In genomic region chr17:44780161-44780560, GRCh38 we compare ENCODE assay signal across 25 cellular contexts. TPM values are rescaled to one million over a fixed set of nuclear protein-coding genes. Genes with fewer than 3 reads are reported as not detected.
DNase-seq lines count a peak whose midpoint lies in the region; ATAC-seq, FAIRE-seq and TF ChIP-seq lines count a peak whose summit lies in the region.
"Had no signal": no experiment of that assay in that cellular context is flagged by ENCODE, and none has a peak within 500 bp of the region (broad histone marks: within the 10 kb centered on the region; RNA-seq: fewer than 3 reads in every experiment).

No MANE protein-coding gene starts in this region.

- H3K79me2 ChIP-seq in H1 (ENCODE audit: control insufficient read depth in 1 of 2, insufficient read depth in 2 of 2, low read length in 2 of 2) = no peaks in the 10 kb centered on the region

- H2AK5ac ChIP-seq in H1 (ENCODE audit: low read depth, low read length) = 0 out of 2 replicates have a peak overlapping the region, but pooled peaks have one; percentile 9

- no peak overlapping the region for H2BK20ac ChIP-seq in H1 (ENCODE audit: low read length)

- no peaks in the 10 kb centered on the region for H3K79me1 ChIP-seq in H1 (ENCODE audit: low read depth, low read length)

- H4K20me1 ChIP-seq in H1 (replicated peaks in 1 of 2; ENCODE audit: control insufficient read depth in 1 of 2, insufficient read depth in 2 of 2, low read length in 2 of 2) = no peaks in the 10 kb centered on the region

- TF ChIP-seq RAD21 in H1 (IDR thresholded peaks at IDR 0.05 in 1 of 2, conservative IDR thresholded peaks at IDR 0.05 in 1 of 2; ENCODE audit: low read depth in 2 of 2, low read length in 2 of 2) = no peak

- H4K8ac ChIP-seq in H1 (ENCODE audit: extremely low read depth, insufficient read depth, low read length) = no peak overlapping the region

- H3K56ac ChIP-seq in H1 (replicated peaks; ENCODE audit: insufficient read length, low read depth, low read length) = no peak overlapping the region

- H3K4me3 ChIP-seq in H7 (ENCODE audit: insufficient read depth, low read depth, low read length) (no peak overlapping the region), H1 (ENCODE audit: extremely low read depth in 1 of 4, insufficient read depth in 2 of 4, low read depth in 3 of 4, low read length in 4 of 4) (no peak overlapping the region), rectal smooth muscle tissue (ENCODE audit: low read length) (no peak overlapping the region)
- H3K4me3 ChIP-seq: cardiac muscle cell, ovary, upper lobe of left lung had no signal

- H3K9ac ChIP-seq in H1 (replicated peaks in 1 of 4; ENCODE audit: extremely low read depth in 1 of 4, low read depth in 3 of 4, low read length in 3 of 4) (no peak overlapping the region), rectal smooth muscle tissue (ENCODE audit: low read length) (no peak overlapping the region)

- no peak overlapping the region for H2AFZ ChIP-seq in H1 (ENCODE audit: low read length)

- no peak overlapping the region for H2BK5ac ChIP-seq in H1 (ENCODE audit: low read depth, low read length)

- DNase-seq in H7 = peak; percentile 36
- peak; percentile 12 for DNase-seq in HuH-7 (ENCODE audit: low spot score)
- no peak for DNase-seq in H1 (ENCODE audit: low read depth in 1 of 2, low spot score in 2 of 2)
- no peak for DNase-seq in OCI-M1 (lab: John Stamatoyannopoulos, UW)
- no peak for DNase-seq in NCI-H774 (lab: John Stamatoyannopoulos, UW)
- DNase-seq: activated CD4-positive, alpha-beta memory T cell treated with anti-CD3 and anti-CD28 coated beads for 36 hours; activated CD8-positive, alpha-beta memory T cell treated with anti-CD3 and anti-CD28 coated beads, Interleukin-2, amount 50 U/mL, for 4 hours; dermis blood vessel endothelial cell; midbrain; natural killer cell; NCI-H1092 treated with DMSO at 0.1 percent for 48 hours; NCI-H1930; NCI-H526 treated with DMSO at 0.1 percent for 48 hours; stimulated activated CD4-positive, alpha-beta T cell treated with anti-CD3 and anti-CD28 coated beads, Interleukin-2, amount 100 ng/mL, for 48 hours; T-helper 1 cell had no signal

- no peak overlapping the region for H3K18ac ChIP-seq in H1 (ENCODE audit: extremely low read depth, low read length)

- no peak for TF ChIP-seq EP300 in H1 (IDR thresholded peaks at IDR 0.05; ENCODE audit: borderline replicate concordance in 1 of 2, low read depth in 2 of 2, low read length in 2 of 2)

- no peak for ATAC-seq in GM18519 (IDR thresholded peaks at IDR 0.05; ENCODE audit: low FRiP score, unreplicated experiment)
- ATAC-seq: activated naive CD4-positive, alpha-beta T cell treated with anti-CD3 and anti-CD28 coated beads, Interleukin-2, amount 50 U/mL, for 72 hours; gastroesophageal sphincter; natural killer cell had no signal

- FAIRE-seq in H1 (lab: Jason Lieb, UNC) = no peak
- FAIRE-seq: GM12891 had no signal

- H3K4me2 ChIP-seq in H1 (ENCODE audit: insufficient read depth in 1 of 2, low read depth in 2 of 2, low read length in 2 of 2) = no peak overlapping the region

- no peak overlapping the region for H2BK15ac ChIP-seq in H1 (ENCODE audit: low read length)

- H3K27me3 ChIP-seq in H7 (ENCODE audit: control insufficient read depth, insufficient read depth, low read length) = peaks cover 18% of the 10 kb centered on the region
- peaks cover 3 to 18% (median 12%) of the 10 kb centered on the region in 4 experiments; a peak in 6 of 7 replicates for H3K27me3 ChIP-seq in H1 (replicated peaks in 1 of 4; ENCODE audit: control insufficient read depth in 3 of 4, extremely low read depth in 1 of 4, insufficient read depth in 3 of 4, low read length in 3 of 4)
- no peaks in the 10 kb centered on the region for H3K27me3 ChIP-seq in rectal smooth muscle tissue (ENCODE audit: control insufficient read depth, insufficient read depth, low read length)
- H3K27me3 ChIP-seq: cardiac muscle cell, gastroesophageal sphincter, ovary, upper lobe of left lung had no signal

- CTCF ChIA-PET in H1 (lab: Charles Lee; ENCODE audit: partially characterized antibody) = interaction anchor here (0.5 to 26.7 kb wide), 21 partner anchors 8 to 411 kb away, joined by 3 to 577 read pairs (median 5); partner anchors contain the start of gene HIGD1B

- POLR2A ChIA-PET in H1 (lab: Charles Lee; ENCODE audit: partially characterized antibody) = interaction anchor here (1.0 to 2.4 kb wide), 9 partner anchors 7 to 104 kb away, joined by 3 to 9 read pairs (median 4); no protein-coding TSS in a partner anchor

- no peak overlapping the region; the same call in 1 of the 2 replicates for H2BK12ac ChIP-seq in H1 (ENCODE audit: low read depth, low read length)

- no peak overlapping the region for H2BK120ac ChIP-seq in H1 (replicated peaks; ENCODE audit: low read depth, low read length)

- no peak overlapping the region for H3K4ac ChIP-seq in H1 (replicated peaks; ENCODE audit: insufficient read length, low read depth, low read length)

- no peaks in the 10 kb centered on the region for H3K9me3 ChIP-seq in H1 (ENCODE audit: insufficient read depth in 2 of 2, low read depth in 1 of 2, low read length in 1 of 2)
- H3K9me3 ChIP-seq: Caco-2, gastroesophageal sphincter, ovary, upper lobe of left lung had no signal

- peaks cover 3% of the 10 kb centered on the region; the same call in 1 of the 2 replicates for H3K23me2 ChIP-seq in H1 (ENCODE audit: low read depth, low read length)

- peaks cover 0 to 26% (median 18%) of the 10 kb centered on the region in 4 experiments; a peak in 6 of 7 replicates for H3K4me1 ChIP-seq in H1 (replicated peaks in 1 of 4; ENCODE audit: control insufficient read depth in 3 of 4, insufficient read depth in 4 of 4, low read length in 3 of 4)
- peaks cover 25% of the 10 kb centered on the region for H3K4me1 ChIP-seq in rectal smooth muscle tissue (ENCODE audit: control insufficient read depth, insufficient read depth, low read length)

- H3K14ac ChIP-seq in H1 (ENCODE audit: insufficient read length) = no peak overlapping the region

- no peaks in the 10 kb centered on the region for H3K36me3 ChIP-seq in H7 (replicated peaks; ENCODE audit: control insufficient read depth, insufficient read depth, low read length)
- H3K36me3 ChIP-seq in H1 (ENCODE audit: control insufficient read depth in 2 of 4, insufficient read depth in 4 of 4, low read length in 3 of 4) = no peaks in the 10 kb centered on the region
- no peaks in the 10 kb centered on the region for H3K36me3 ChIP-seq in rectal smooth muscle tissue (ENCODE audit: control insufficient read depth, insufficient read depth, low read length)
- H3K36me3 ChIP-seq: cardiac muscle cell, gastroesophageal sphincter, ovary, upper lobe of left lung had no signal

- WGBS in H1 (ENCODE audit: extremely low coverage in 1 of 2, insufficient coverage in 1 of 2, insufficient read length in 1 of 2, insufficient replicate concordance in 2 of 2, low coverage in 1 of 2, low lambda C conversion rate in 2 of 2, missing lambda C conversion rate in 1 of 2), 2 experiments = 97% methylated on average over 11 of the region's 12 CpGs; no CpG with 5 or more reads in 1 of the 2 experiments

- no peak overlapping the region for H3K27ac ChIP-seq in H1 (ENCODE audit: low read depth, low read length)
- peak overlapping the region; percentile 90 for H3K27ac ChIP-seq in rectal smooth muscle tissue (ENCODE audit: low read depth, low read length)
- H3K27ac ChIP-seq: cardiac muscle cell had no signal

- no peak overlapping the region for H4K5ac ChIP-seq in H1 (ENCODE audit: insufficient read length, low read depth, low read length)

- TF ChIP-seq POLR2A in H1 (IDR thresholded peaks at IDR 0.05; ENCODE audit: control extremely low read depth in 1 of 2, low read depth in 2 of 2, low read length in 2 of 2) = no peak

- TF ChIP-seq CTCF in H1 (IDR thresholded peaks at IDR 0.05; ENCODE audit: control extremely low read depth in 1 of 3, insufficient read depth in 1 of 3, low read depth in 1 of 3, low read length in 3 of 3) = no peak

- no peak overlapping the region for H3K23ac ChIP-seq in H1 (ENCODE audit: insufficient read length)

- H4K91ac ChIP-seq in H1 (replicated peaks; ENCODE audit: insufficient read length, low read length) = no peak overlapping the region

TF ChIP-seq in H1, 55 proteins besides CTCF, POLR2A, EP300 and RAD21 (continues in another document):
- TF ChIP-seq JUN (IDR thresholded peaks at IDR 0.05; ENCODE audit: low read depth, low read length) (no peak), MAFK (IDR thresholded peaks at IDR 0.05; ENCODE audit: low read depth, low read length) (no peak), SIN3A (conservative IDR thresholded peaks at IDR 0.05 in 1 of 2, IDR thresholded peaks at IDR 0.05 in 1 of 2; ENCODE audit: low read depth in 1 of 2, low read length in 2 of 2) (no peak), TEAD4 (IDR thresholded peaks at IDR 0.05; ENCODE audit: low read depth, low read length) (no peak), BACH1 (IDR thresholded peaks at IDR 0.05; ENCODE audit: low read length) (no peak), SIRT6 (IDR thresholded peaks at IDR 0.05; ENCODE audit: low read length) (no peak), TAF7 (optimal IDR thresholded peaks at IDR 0.05; ENCODE audit: borderline replicate concordance, low read depth, low read length) (no peak), ASH2L (IDR thresholded peaks at IDR 0.05; ENCODE audit: low read length) (no peak)

RNA-seq across cellular contexts. Expression of gene ADAM11, which starts 21.4 kb away (rescaled TPM):
- total RNA-seq in H7 (2014; rRNA removed; shearing (Covaris generic)) = 0.45 and 1.2 TPM in 2 replicates
- total RNA-seq in H1 (2021; fragmentation: NEBNext Ultra II Directional; extraction: Animal tissue kit (Norgen Biotek cat#: 25700)) = 2.8 and 2.9 TPM in 2 replicates
- polyA plus RNA-seq in H1 (2011; rRNA removed) = 2.3 and 2.7 TPM in 2 replicates
- polyA plus RNA-seq in H1 (2011; cell fraction: cytosol; rRNA removed) = 2.4 TPM
- 21.8 TPM for polyA plus RNA-seq in H1 (2011; cell fraction: nucleus; rRNA removed)
- 3.5 to 5.7 TPM (median 4.1 TPM) in 4 replicates for polyA plus RNA-seq in H1 (2012, experiment 1 of 2)
- polyA plus RNA-seq in H1 (2012, experiment 2 of 2) = 2.1 TPM
- 1.1 TPM for polyA plus RNA-seq in H1 (2013, experiment 1 of 2)
- 0.92 TPM for polyA plus RNA-seq in H1 (2013, experiment 2 of 2)
- polyA minus RNA-seq in H1 (2011; rRNA and poly(A)+ RNA removed) = 1.6 and 1.8 TPM in 2 replicates
- polyA minus RNA-seq in H1 (2011; cell fraction: cytosol; rRNA and poly(A)+ RNA removed) = 2.6 TPM
- 3.7 TPM for polyA minus RNA-seq in H1 (2011; cell fraction: nucleus; rRNA and poly(A)+ RNA removed)
- polyA plus RNA-seq: IgD-negative memory B cell had no signal

RNA-seq across cellular contexts. Expression of gene GJC1, which starts 49.9 kb away (rescaled TPM):
- total RNA-seq in H7 (2014; rRNA removed; shearing (Covaris generic)) = 23.1 and 32.7 TPM in 2 replicates
- total RNA-seq in H1 (2021; fragmentation: NEBNext Ultra II Directional; extraction: Animal tissue kit (Norgen Biotek cat#: 25700)) = 154 and 156 TPM in 2 replicates
- 22.1 and 29.1 TPM in 2 replicates for polyA plus RNA-seq in H1 (2011; rRNA removed)
- 38.6 TPM for polyA plus RNA-seq in H1 (2011; cell fraction: cytosol; rRNA removed)
- 31.1 TPM for polyA plus RNA-seq in H1 (2011; cell fraction: nucleus; rRNA removed)
- polyA plus RNA-seq in H1 (2012, experiment 1 of 2) = 55.4 to 86.8 TPM (median 72.4 TPM) in 4 replicates
- polyA plus RNA-seq in H1 (2012, experiment 2 of 2) = 19.3 TPM
- 77.7 TPM for polyA plus RNA-seq in H1 (2013, experiment 1 of 2)
- polyA plus RNA-seq in H1 (2013, experiment 2 of 2) = 81.2 TPM
- polyA minus RNA-seq in H1 (2011; rRNA and poly(A)+ RNA removed) = 185 and 238 TPM in 2 replicates
- polyA minus RNA-seq in H1 (2011; cell fraction: cytosol; rRNA and poly(A)+ RNA removed) = 63.6 TPM
- polyA minus RNA-seq in H1 (2011; cell fraction: nucleus; rRNA and poly(A)+ RNA removed) = 42.5 TPM

Comparison
In these comparisons a context has a peak if more than half of its experiments do, and no peak if none do; other contexts are left out.
1. DNase-seq: peak in H7 (single experiment) and HuH-7 (single experiment); none in H1 (0 of 2), OCI-M1 (single experiment) and NCI-H774 (single experiment).